15 cellular contexts compared by ENCODE assay signal in the genomic region with DNA sequence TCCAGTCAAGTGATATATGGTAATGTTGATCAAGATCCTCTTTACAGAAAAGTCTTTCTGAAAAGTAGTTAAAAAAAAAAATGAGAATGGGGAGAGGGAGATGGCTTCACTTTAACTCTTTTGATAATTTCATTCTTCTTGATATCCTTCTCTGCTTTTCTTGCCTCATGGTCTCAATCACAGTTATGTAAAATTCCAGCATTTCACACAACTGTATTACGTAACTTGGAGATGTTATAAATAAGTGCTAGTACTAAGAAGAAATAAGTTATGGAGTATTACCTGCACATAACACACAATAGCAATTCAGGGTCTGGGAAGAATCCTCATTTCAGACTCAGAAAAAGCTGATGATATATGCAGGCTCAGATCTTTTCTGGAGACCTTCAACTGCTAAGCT. TPM values are rescaled to one million over a fixed set of nuclear protein-coding genes. Genes with fewer than 3 reads are reported as not detected.
DNase-seq lines count a peak whose midpoint lies in the region; ATAC-seq and TF ChIP-seq lines count a peak whose summit lies in the region.
"Had no signal": no experiment of that assay in that cellular context is flagged by ENCODE, and none has a peak within 500 bp of the region (broad histone marks: within the 10 kb centered on the region; RNA-seq: fewer than 3 reads in every experiment).

No MANE protein-coding gene starts in this region.

- H2AK5ac ChIP-seq in IMR-90 (ENCODE audit: low read depth, low read length) (no peak overlapping the region), trophoblast cell (ENCODE audit: low read length) (no peak overlapping the region)

- DNase-seq in IMR-90 (peak; percentile 29), amniotic epithelial cell (ENCODE audit: low read depth) (peak; percentile 65), fibroblast of gingiva (ENCODE audit: low read depth) (peak; percentile 10), iris pigment epithelial cell (ENCODE audit: low read depth) (peak; percentile 44), anterior cingulate cortex (lab: John Stamatoyannopoulos, UW) (no peak), lower leg skin (ENCODE audit: low spot score in 2 of 2) (no peak), trophoblast cell (no peak)
- DNase-seq: CD4-positive, CD25-positive, alpha-beta regulatory T cell; DMS53 had no signal

- H2BK5ac ChIP-seq in IMR-90 (ENCODE audit: low read depth, low read length, poor library complexity, severe bottlenecking) (no peak overlapping the region), trophoblast cell (ENCODE audit: low read depth, low read length, poor library complexity) (no peak overlapping the region)

- in situ Hi-C loops in IMR-90 (cut with MboI; ENCODE audit: low sequenced_read_pairs), result no loop called here

- H3K23ac ChIP-seq in IMR-90 (ENCODE audit: low read depth, low read length) (no peak overlapping the region), trophoblast cell (ENCODE audit: low read length) (no peak overlapping the region)

- H2AFZ ChIP-seq in IMR-90 (replicated peaks; ENCODE audit: low read length, poor library complexity), result no peak overlapping the region
- H2AFZ ChIP-seq in trophoblast cell (ENCODE audit: insufficient read depth, low read length, poor library complexity), result no peak overlapping the region
- H2AFZ ChIP-seq: GM23248 had no signal

- no peak overlapping the region for H2BK120ac ChIP-seq in IMR-90 (ENCODE audit: low read depth, low read length)
- no peak overlapping the region for H2BK120ac ChIP-seq in trophoblast cell (ENCODE audit: insufficient read depth, low read length, poor library complexity)

- H3K9ac ChIP-seq in IMR-90 (ENCODE audit: low read depth, low read length), result no peak overlapping the region
- H3K9ac ChIP-seq in trophoblast cell (ENCODE audit: low read length), result no peak overlapping the region
- H3K9ac ChIP-seq: BLaER1 treated with 17β-estradiol and CSF1 and Interleukin-3, amounts not matched to agents 10 nM and 100 nM; GM23248 had no signal

- H4K91ac ChIP-seq in IMR-90 (ENCODE audit: insufficient read depth, low read depth, low read length), result no peak overlapping the region
- H4K91ac ChIP-seq in trophoblast cell (ENCODE audit: low read depth, low read length), result no peak overlapping the region

- peaks cover 8% of the 10 kb centered on the region for H3K9me1 ChIP-seq in IMR-90 (ENCODE audit: insufficient read depth, low read length)

- H3K4ac ChIP-seq in IMR-90 (ENCODE audit: low read depth, low read length) (no peak overlapping the region), trophoblast cell (ENCODE audit: low read depth, low read length) (no peak overlapping the region)

- H4K20me1 ChIP-seq in IMR-90 (ENCODE audit: insufficient read depth, low read length), result peaks cover 20% of the 10 kb centered on the region; the same call in 1 of the 2 replicates

- ATAC-seq in IMR-90 (ENCODE audit: low read depth) (no peak), HG02763 (IDR thresholded peaks at IDR 0.05; ENCODE audit: unreplicated experiment) (no peak)
- ATAC-seq: A549, HCT116 had no signal

- no peak overlapping the region for H4K12ac ChIP-seq in trophoblast cell (ENCODE audit: low read depth, low read length)

- H3K14ac ChIP-seq in IMR-90 (replicated peaks; ENCODE audit: low read depth, low read length) (no peak overlapping the region), trophoblast cell (ENCODE audit: low read length) (no peak overlapping the region)

- H3K36me3 ChIP-seq in IMR-90 (ENCODE audit: control insufficient read depth, insufficient read depth, low read length), result no peaks in the 10 kb centered on the region; the same call in 1 of the 2 replicates
- H3K36me3 ChIP-seq in trophoblast cell (ENCODE audit: control insufficient read depth in 1 of 2, insufficient read depth in 2 of 2, low read length in 2 of 2), result no peaks in the 10 kb centered on the region

- H3K9me3 ChIP-seq in IMR-90 (ENCODE audit: control insufficient read depth, insufficient read depth, low read length), result no peaks in the 10 kb centered on the region
- H3K9me3 ChIP-seq in trophoblast cell (ENCODE audit: insufficient read depth, low read depth, low read length), result no peaks in the 10 kb centered on the region
- H3K9me3 ChIP-seq: A549 had no signal

- H3K79me2 ChIP-seq in trophoblast cell (ENCODE audit: control insufficient read depth, insufficient read depth, low read length, poor library complexity), result no peaks in the 10 kb centered on the region

- no peak for TF ChIP-seq RAD21 in IMR-90 (IDR thresholded peaks at IDR 0.05; ENCODE audit: low read length)

- H2BK12ac ChIP-seq in trophoblast cell (ENCODE audit: low read length), result no peak overlapping the region

- no CpG with 5 or more reads among the region's 1 CpG for WGBS in IMR-90 (ENCODE audit: extremely low coverage in 2 of 2, insufficient read length in 1 of 2), 2 experiments
- 89 to 98% methylated on average over 1 of the region's 1 CpG for WGBS in lower leg skin, 2 donors
- WGBS in trophoblast cell (ENCODE audit: extremely low coverage, insufficient coverage, insufficient read length), result no CpG with 5 or more reads among the region's 1 CpG

- H4K8ac ChIP-seq in IMR-90 (ENCODE audit: low read depth in 2 of 2, low read length in 2 of 2) (no peak overlapping the region), trophoblast cell (ENCODE audit: low read depth, low read length) (no peak overlapping the region)

- no peak overlapping the region for H2BK20ac ChIP-seq in IMR-90 (ENCODE audit: low read depth, low read length)

- no peak overlapping the region for H2AK9ac ChIP-seq in IMR-90 (replicated peaks; ENCODE audit: low read depth, low read length, poor library complexity)

- no peak overlapping the region for H3K56ac ChIP-seq in IMR-90 (ENCODE audit: extremely low read depth, insufficient read depth, low read length)

- intact Hi-C loops in IMR-90 (cut with micrococcal nuclease) (no loop called here), lower leg skin (cut with DNase I; ENCODE audit: low total_unique reads) (no loop called here)

- BruUV-seq in IMR-90 (replicated peaks; lab: Mats Ljungman, UMichigan), result no TSS peak

- H4K5ac ChIP-seq in IMR-90 (ENCODE audit: low read depth, low read length), result no peak overlapping the region

- H3K27ac ChIP-seq in IMR-90 (ENCODE audit: insufficient read depth, low read length) (no peak overlapping the region), trophoblast cell (ENCODE audit: low read depth, low read length) (no peak overlapping the region)
- H3K27ac ChIP-seq: A549; BLaER1 treated with 17β-estradiol and CSF1 and Interleukin-3, amounts not matched to agents 10 nM and 100 nM; GM23248; HL-60 had no signal

- H3K18ac ChIP-seq in IMR-90 (ENCODE audit: low read depth, low read length) (no peak overlapping the region), trophoblast cell (ENCODE audit: low read length) (no peak overlapping the region)

- no peak for TF ChIP-seq CTCF in IMR-90 (conservative IDR thresholded peaks at IDR 0.05; ENCODE audit: low read depth, low read length)
- TF ChIP-seq CTCF in lower leg skin (IDR thresholded peaks at IDR 0.05), result no peak

- TF ChIP-seq POLR2A in IMR-90 (IDR thresholded peaks at IDR 0.05; ENCODE audit: low read depth, low read length) (no peak), lower leg skin (IDR thresholded peaks at IDR 0.05) (no peak)

- no peaks in the 10 kb centered on the region for H3K27me3 ChIP-seq in IMR-90 (ENCODE audit: control insufficient read depth, insufficient read depth, low read length)
- H3K27me3 ChIP-seq in trophoblast cell (ENCODE audit: insufficient read depth, low read length), result no peaks in the 10 kb centered on the region
- H3K27me3 ChIP-seq: BLaER1 treated with 17β-estradiol and CSF1 and Interleukin-3, amounts not matched to agents 10 nM and 100 nM had no signal

- POLR2A ChIA-PET in IMR-90 (lab: Charles Lee; ENCODE audit: unreplicated experiment), result no interaction called here

- H3K79me1 ChIP-seq in IMR-90 (ENCODE audit: low read depth in 1 of 2, low read length in 2 of 2) (peaks cover 26 to 52% of the 10 kb centered on the region in 2 experiments), trophoblast cell (ENCODE audit: low read length) (no peaks in the 10 kb centered on the region)

- CTCF ChIA-PET in IMR-90 (lab: Yijun Ruan, JAX), result no interaction called here

- no peak overlapping the region for H2BK15ac ChIP-seq in IMR-90 (ENCODE audit: low read depth, low read length)

- H3K4me1 ChIP-seq in IMR-90 (ENCODE audit: control insufficient read depth, insufficient read depth, low read length), result peaks cover 10% of the 10 kb centered on the region
- no peaks in the 10 kb centered on the region for H3K4me1 ChIP-seq in trophoblast cell (ENCODE audit: control insufficient read depth in 1 of 2, insufficient read depth in 2 of 2, low read length in 2 of 2)

- dilution Hi-C loops in IMR-90 (cut with HindIII; ENCODE audit: low sequenced_read_pairs, unreplicated experiment), result no loop called here

- H3K4me3 ChIP-seq in IMR-90 (ENCODE audit: insufficient read depth, low read depth, low read length) (no peak overlapping the region), lower leg skin (ENCODE audit: low read depth, poor library complexity, severe bottlenecking) (no peak overlapping the region), trophoblast cell (ENCODE audit: low read depth, low read length) (no peak overlapping the region)
- H3K4me3 ChIP-seq: A549; BLaER1 treated with 17β-estradiol and CSF1 and Interleukin-3, amounts not matched to agents 10 nM and 100 nM; GM23248 had no signal

- H3K4me2 ChIP-seq in IMR-90 (ENCODE audit: low read depth, low read length), result no peak overlapping the region
- H3K4me2 ChIP-seq in trophoblast cell (ENCODE audit: low read length), result no peak overlapping the region
- H3K4me2 ChIP-seq: A549; BLaER1 treated with 17β-estradiol and CSF1 and Interleukin-3, amounts not matched to agents 10 nM and 100 nM had no signal

TF ChIP-seq in IMR-90, 13 proteins besides CTCF, POLR2A, EP300 and RAD21:
- peak; percentile 77 for TF ChIP-seq CEBPB (IDR thresholded peaks at IDR 0.05; ENCODE audit: low read depth, low read length)
- no peak for TF ChIP-seq CHD1 (IDR thresholded peaks at IDR 0.05; ENCODE audit: low read depth, low read length)

RNA-seq across cellular contexts. Expression of a gene that starts 22.0 kb away (rescaled TPM):
- total RNA-seq in IMR-90 (2012; rRNA removed) (28.9 and 41.1 TPM in 2 replicates), lower leg skin (10 to 100 TPM; 54.2 to 88.9 (median 65.7) TPM)
- polyA plus RNA-seq in IMR-90 (2012; rRNA removed), result 19.6 and 20.3 TPM in 2 replicates
- polyA plus RNA-seq in IMR-90 (2012; cell fraction: cytosol; rRNA removed), result 3.6 and 4.6 TPM in 2 replicates
- 18.9 and 93.0 TPM in 2 replicates for polyA plus RNA-seq in IMR-90 (2012; cell fraction: nucleus; rRNA removed; ENCODE audit: low replicate concordance)
- 22.8 and 24.6 TPM in 2 replicates for polyA plus RNA-seq in trophoblast cell (2013)

RNA-seq across cellular contexts. Expression of a gene that starts 55.4 kb away (rescaled TPM):
- total RNA-seq in IMR-90 (2012; rRNA removed) (14.9 and 26.1 TPM in 2 replicates), lower leg skin (10 to 100 TPM; 12.6 to 32.8 (median 17.6) TPM)
- 29.8 and 30.7 TPM in 2 replicates for polyA plus RNA-seq in IMR-90 (2012; rRNA removed)
- 9.5 and 9.7 TPM in 2 replicates for polyA plus RNA-seq in IMR-90 (2012; cell fraction: cytosol; rRNA removed)
- 3.2 and 7.0 TPM in 2 replicates for polyA plus RNA-seq in IMR-90 (2012; cell fraction: nucleus; rRNA removed; ENCODE audit: low replicate concordance)
- 26.5 and 27.7 TPM in 2 replicates for polyA plus RNA-seq in trophoblast cell (2013)

Comparison
In these comparisons a context has a peak if more than half of its experiments do, and no peak if none do; other contexts are left out.
1. DNase-seq: peak in IMR-90 (single experiment), amniotic epithelial cell (single experiment), fibroblast of gingiva (single experiment) and iris pigment epithelial cell (single experiment); none in anterior cingulate cortex (0 of 58), lower leg skin (0 of 2) and trophoblast cell (0 of 2).